ENCODE assay signal across 1 cellular context in genomic region chr13:94705081-94705751, GRCh38.
A peak's percentile ranks its signal among the peaks of the same experiment; 100 is the strongest.
TF ChIP-seq lines count a peak whose summit lies in the region.

No MANE protein-coding gene starts in this region.

TF ChIP-seq in endothelial cell of umbilical vein, 7 proteins besides CTCF, POLR2A, EP300 and RAD21:
- no peak for TF ChIP-seq MYC (IDR thresholded peaks at IDR 0.05; ENCODE audit: low read depth, low read length)
- TF ChIP-seq EZH2 (IDR thresholded peaks at IDR 0.05; ENCODE audit: borderline replicate concordance, low read depth, low read length, severe bottlenecking): peak; percentile 83
- no peak for TF ChIP-seq GATA2 (IDR thresholded peaks at IDR 0.05; ENCODE audit: insufficient read depth, insufficient read length, low read depth, low read length)
